1 cellular context compared by ENCODE assay signal in genomic region chr2:9403924-9404323, GRCh38.
TF ChIP-seq lines count a peak whose summit lies in the region.

No MANE protein-coding gene starts in this region.

TF ChIP-seq in HepG2, 621 proteins besides CTCF, POLR2A, EP300 and RAD21:
- TF ChIP-seq ZNF652 (CRISPR knock-in tag; IDR thresholded peaks at IDR 0.05; ENCODE audit: borderline replicate concordance, low read depth) (peak; percentile 67), ZNF205 (CRISPR knock-in tag; IDR thresholded peaks at IDR 0.05) (no peak)
